ENCODE assay signal across 1 cellular context in the genomic region with DNA sequence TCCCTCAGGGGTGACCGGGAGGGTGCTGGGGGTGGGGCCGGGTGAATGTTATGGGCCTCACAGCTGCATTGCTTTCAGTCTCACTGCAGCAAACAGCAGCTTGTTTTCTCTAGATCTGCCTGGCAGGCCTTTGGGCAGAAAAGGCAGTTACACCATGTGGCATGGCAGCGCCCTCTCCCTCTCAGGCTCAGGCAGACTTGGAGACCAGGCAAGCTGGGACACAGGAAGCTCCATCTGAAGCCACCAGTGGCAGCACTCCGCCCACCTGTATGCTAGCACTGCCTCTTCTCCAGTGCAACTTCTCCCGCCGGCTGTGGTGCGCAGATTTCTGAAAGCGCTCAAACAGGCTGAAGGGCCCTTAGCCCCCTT.
TF ChIP-seq lines count a peak whose summit lies in the region.

No MANE protein-coding gene starts in this region.

TF ChIP-seq in H1, 55 proteins besides CTCF, POLR2A, EP300 and RAD21:
- TF ChIP-seq RNF2 (IDR thresholded peaks at IDR 0.05; ENCODE audit: borderline replicate concordance, low read depth, low read length, missing control alignments, poor library complexity, severe bottlenecking) (no peak), KDM4A (IDR thresholded peaks at IDR 0.05; ENCODE audit: low read depth, low read length, severe bottlenecking) (no peak), NANOG (IDR thresholded peaks at IDR 0.05; ENCODE audit: insufficient read depth, low read depth, low read length, poor library complexity, severe bottlenecking) (no peak), SUZ12 (IDR thresholded peaks at IDR 0.05; ENCODE audit: low read length) (no peak), CREB1 (IDR thresholded peaks at IDR 0.05) (no peak), ASH2L (IDR thresholded peaks at IDR 0.05; ENCODE audit: low read length) (no peak), RFX5 (IDR thresholded peaks at IDR 0.05; ENCODE audit: borderline replicate concordance, low read depth, low read length) (no peak), SIX5 (IDR thresholded peaks at IDR 0.05; ENCODE audit: low read depth, low read length) (no peak), JUND (IDR thresholded peaks at IDR 0.05; ENCODE audit: low read length) (no peak), FOSL1 (IDR thresholded peaks at IDR 0.05; ENCODE audit: insufficient read depth, low read depth, low read length) (no peak), BACH1 (IDR thresholded peaks at IDR 0.05; ENCODE audit: low read length) (no peak)
- TF ChIP-seq, protein P1, sequence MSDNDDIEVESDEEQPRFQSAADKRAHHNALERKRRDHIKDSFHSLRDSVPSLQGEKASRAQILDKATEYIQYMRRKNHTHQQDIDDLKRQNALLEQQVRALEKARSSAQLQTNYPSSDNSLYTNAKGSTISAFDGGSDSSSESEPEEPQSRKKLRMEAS (IDR thresholded peaks at IDR 0.05), result no peak
- TF ChIP-seq, protein P2, sequence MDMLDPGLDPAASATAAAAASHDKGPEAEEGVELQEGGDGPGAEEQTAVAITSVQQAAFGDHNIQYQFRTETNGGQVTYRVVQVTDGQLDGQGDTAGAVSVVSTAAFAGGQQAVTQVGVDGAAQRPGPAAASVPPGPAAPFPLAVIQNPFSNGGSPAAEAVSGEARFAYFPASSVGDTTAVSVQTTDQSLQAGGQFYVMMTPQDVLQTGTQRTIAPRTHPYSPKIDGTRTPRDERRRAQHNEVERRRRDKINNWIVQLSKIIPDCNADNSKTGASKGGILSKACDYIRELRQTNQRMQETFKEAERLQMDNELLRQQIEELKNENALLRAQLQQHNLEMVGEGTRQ (IDR thresholded peaks at IDR 0.05; ENCODE audit: low read length), result no peak
